In the genomic region with DNA sequence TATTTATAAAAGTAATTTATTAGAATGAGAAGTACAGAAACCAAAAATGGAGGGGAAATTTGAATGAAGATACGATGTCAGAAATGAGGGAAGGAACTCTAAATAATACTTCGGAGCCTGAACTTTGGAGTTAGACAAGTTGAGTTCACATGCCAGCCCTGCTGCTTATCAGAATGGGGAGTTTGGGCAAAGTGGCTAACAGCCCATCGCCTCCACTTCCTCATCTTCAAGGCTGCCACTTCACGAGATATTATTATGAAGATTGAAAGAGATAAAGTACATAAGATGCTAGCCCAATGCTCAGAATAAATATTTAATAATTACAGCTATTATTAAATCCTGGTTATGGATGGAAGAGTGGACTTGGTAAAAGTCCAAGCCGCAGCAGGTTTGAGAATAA, we compare ENCODE assay signal across 18 cellular contexts.
"Had no signal": no experiment of that assay in that cellular context is flagged by ENCODE, and none has a peak within 500 bp of the region (broad histone marks: within the 10 kb centered on the region; RNA-seq: fewer than 3 reads in every experiment).

No MANE protein-coding gene starts in this region.

- H3K9me3 ChIP-seq: adrenal gland, left lung, prostate gland, tibial nerve had no signal

- H3K4me1 Mint-ChIP-seq: activated CD8-positive, alpha-beta memory T cell treated with anti-CD3 and anti-CD28 coated beads, Interleukin-2, amount 10 ng/mL, durations not matched to agents 7 days and 5 days had no signal

- H3K27me3 ChIP-seq: adrenal gland, left lung, tibial nerve had no signal

- H3K27ac ChIP-seq: left lung, prostate gland had no signal

- H3K27ac Mint-ChIP-seq: activated CD8-positive, alpha-beta memory T cell treated with anti-CD3 and anti-CD28 coated beads, Interleukin-2, amount 10 ng/mL, durations not matched to agents 7 days and 5 days; activated T-helper 2 cell treated with anti-CD3 and anti-CD28 coated beads, Interferon-gamma antibody, Interleukin-2, Interleukin-4, amounts not matched to agents 10 μg/mL and 5 μg/mL and 100 μg/mL, durations not matched to agents 14 hours and 24 hours and 36 hours had no signal

- H3K36me3 Mint-ChIP-seq: activated CD8-positive, alpha-beta memory T cell treated with anti-CD3 and anti-CD28 coated beads, Interleukin-2, amount 10 ng/mL, durations not matched to agents 7 days and 5 days; activated naive CD4-positive, alpha-beta T cell treated with anti-CD3 and anti-CD28 coated beads, Interleukin-2, amount 50 U/mL, for 24 hours had no signal

- H3K9me3 Mint-ChIP-seq: activated naive CD4-positive, alpha-beta T cell treated with anti-CD3 and anti-CD28 coated beads, Interleukin-2, amount 50 U/mL, for 24 hours; activated T-helper 2 cell treated with anti-CD3 and anti-CD28 coated beads, Interferon-gamma antibody, Interleukin-2, Interleukin-4, amounts not matched to agents 10 μg/mL and 5 μg/mL and 100 μg/mL, durations not matched to agents 14 hours and 24 hours and 36 hours had no signal

- H3K36me3 ChIP-seq: adrenal gland, left lung, prostate gland, tibial nerve had no signal

- ATAC-seq: activated CD8-positive, alpha-beta memory T cell treated with anti-CD3 and anti-CD28 coated beads, Interleukin-2, amount 10 ng/mL, durations not matched to agents 7 days and 5 days; esophagus mucosa; left lung; right cardiac atrium had no signal

- H3K4me3 Mint-ChIP-seq: activated CD8-positive, alpha-beta memory T cell treated with anti-CD3 and anti-CD28 coated beads, Interleukin-2, amount 10 ng/mL, durations not matched to agents 7 days and 5 days had no signal

- DNase-seq: activated CD4-positive, alpha-beta T cell treated with anti-CD3 and anti-CD28 coated beads, Interleukin-2, amount 50 U/mL, for 4 hours; activated CD8-positive, alpha-beta memory T cell treated with anti-CD3 and anti-CD28 coated beads, Interleukin-2, amount 10 ng/mL, durations not matched to agents 7 days and 5 days; activated T-cell treated with anti-CD3 and anti-CD28 coated beads, Interleukin-2, amount 50 U/mL, for 1 hour; adrenal gland; kidney; left lung; mammary epithelial cell; right cardiac atrium; small intestine; stimulated activated CD4-positive, alpha-beta T cell treated with anti-CD3 and anti-CD28 coated beads, Interleukin-4, amount 100 ng/mL, for 24 hours; stimulated activated naive CD4-positive, alpha-beta T cell treated with Interleukin-2 at 50 U/mL for 16 hours; substantia nigra; T-helper 1 cell had no signal

- H3K4me1 ChIP-seq: prostate gland had no signal

- H3K4me3 ChIP-seq: adrenal gland, left lung, prostate gland, tibial nerve had no signal
